In the genomic region with DNA sequence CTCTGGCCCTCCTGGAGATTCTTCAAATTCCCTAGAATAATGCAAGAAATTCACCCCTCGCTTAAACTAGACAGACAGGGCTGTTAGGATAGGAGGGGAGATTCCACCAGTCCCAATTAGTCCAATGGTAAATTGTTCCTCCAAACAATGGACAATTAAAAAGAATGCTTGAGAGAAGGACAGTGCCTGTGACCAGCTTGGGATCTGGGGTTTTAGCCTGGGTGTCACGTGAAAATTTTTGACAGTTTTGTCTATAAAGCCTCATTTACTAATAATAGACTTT, we compare ENCODE assay signal across 20 cellular contexts.
DNase-seq lines count a peak whose midpoint lies in the region; ATAC-seq and TF ChIP-seq lines count a peak whose summit lies in the region.
"Had no signal": no experiment of that assay in that cellular context is flagged by ENCODE, and none has a peak within 500 bp of the region (broad histone marks: within the 10 kb centered on the region; RNA-seq: fewer than 3 reads in every experiment).

No MANE protein-coding gene starts in this region.

- H3K27me3 Mint-ChIP-seq in natural killer cell treated with Interleukin-12 subunit alpha and Interleukin-12 subunit beta and Interleukin-15 and Interleukin-18, amount 100 ng/mL, for 72 hours: peaks cover 6% of the 10 kb centered on the region in 2 donors

- TF ChIP-seq POLR2A in esophagus squamous epithelium (IDR thresholded peaks at IDR 0.05): no peak

- H3K4me3 Mint-ChIP-seq in natural killer cell treated with Interleukin-12 subunit alpha and Interleukin-12 subunit beta and Interleukin-15 and Interleukin-18, amount 100 ng/mL, for 72 hours: no peak overlapping the region
- H3K4me3 Mint-ChIP-seq: CD8-positive, alpha-beta T cell; naive thymus-derived CD4-positive, alpha-beta T cell had no signal

- peaks cover 0 to 6% (median 0%) of the 10 kb centered on the region in 4 donors for H3K27me3 ChIP-seq in esophagus squamous epithelium
- H3K27me3 ChIP-seq in parathyroid adenoma (ENCODE audit: control insufficient read depth, insufficient read depth, low read length): no peaks in the 10 kb centered on the region

- peaks cover 3 to 35% (median 8%) of the 10 kb centered on the region in 3 donors for H3K4me1 ChIP-seq in esophagus squamous epithelium
- peaks cover 14% of the 10 kb centered on the region for H3K4me1 ChIP-seq in parathyroid adenoma
- H3K4me1 ChIP-seq: heart left ventricle had no signal

- H2AFZ ChIP-seq in parathyroid adenoma: peak overlapping the region; percentile 66

- H3K27ac Mint-ChIP-seq in natural killer cell treated with Interleukin-12 subunit alpha and Interleukin-12 subunit beta and Interleukin-15 and Interleukin-18, amount 100 ng/mL, for 72 hours: no peak overlapping the region

- peak; percentile 7 for DNase-seq in activated CD8-positive, alpha-beta memory T cell treated with anti-CD3 and anti-CD28 coated beads, Interleukin-2, amount 50 U/mL, for 48 hours
- DNase-seq in activated CD8-positive, alpha-beta memory T cell treated with anti-CD3 and anti-CD28 coated beads, Interleukin-2, amount 50 U/mL, for 4 hours: no peak
- DNase-seq in esophagus squamous epithelium (lab: John Stamatoyannopoulos, UW) (no peak), NCI-H2107 (lab: John Stamatoyannopoulos, UW) (no peak), cortex of kidney (lab: John Stamatoyannopoulos, UW) (no peak)
- no peak for DNase-seq in natural killer cell treated with Interleukin-12 subunit alpha and Interleukin-12 subunit beta and Interleukin-15 and Interleukin-18, amount 100 ng/mL, for 72 hours (ENCODE audit: low spot score)
- no peak for DNase-seq in activated CD4-positive, alpha-beta T cell treated with anti-CD3 and anti-CD28 coated beads, Interleukin-2, amount 50 U/mL, for 4 hours
- DNase-seq: 8988T; activated CD4-positive, alpha-beta T cell treated with anti-CD3 and anti-CD28 coated beads, Interleukin-2, amount 50 U/mL, for 1 hour; activated T-cell treated with anti-CD3 and anti-CD28 coated beads, Interleukin-2, amount 50 U/mL, for 48 hours; CD8-positive, alpha-beta T cell; heart left ventricle; NCI-H1105; right cardiac atrium; SHP77 treated with DMSO at 0.1 percent for 48 hours; stimulated activated CD4-positive, alpha-beta T cell treated with anti-CD3 and anti-CD28 coated beads, Interleukin-2, amount 100 ng/mL, for 48 hours; T-helper 9 cell had no signal

- intact Hi-C loops in esophagus squamous epithelium (cut with DNase I): no loop called here

- H3K9me3 Mint-ChIP-seq in natural killer cell treated with Interleukin-12 subunit alpha and Interleukin-12 subunit beta and Interleukin-15 and Interleukin-18, amount 100 ng/mL, for 72 hours: no peaks in the 10 kb centered on the region

- H3K9ac ChIP-seq in parathyroid adenoma: no peak overlapping the region

- peak overlapping the region; percentile 65 for H3K4me2 ChIP-seq in parathyroid adenoma (ENCODE audit: low read length)

- no peaks in the 10 kb centered on the region for H3K4me1 Mint-ChIP-seq in natural killer cell treated with Interleukin-12 subunit alpha and Interleukin-12 subunit beta and Interleukin-15 and Interleukin-18, amount 100 ng/mL, for 72 hours (ENCODE audit: low read depth in 2 of 2)

- no peaks in the 10 kb centered on the region for H3K79me2 ChIP-seq in parathyroid adenoma

- peak overlapping the region; percentile 35 to 74 (median 56) for H3K27ac ChIP-seq in esophagus squamous epithelium
- peak overlapping the region; percentile 86 for H3K27ac ChIP-seq in parathyroid adenoma
- H3K27ac ChIP-seq: heart left ventricle had no signal

- 83 to 93% methylated on average over 1 to 2 of the region's 2 CpGs for WGBS in esophagus squamous epithelium, 2 donors

- no peaks in the 10 kb centered on the region for H3K36me3 ChIP-seq in esophagus squamous epithelium
- no peaks in the 10 kb centered on the region for H3K36me3 ChIP-seq in parathyroid adenoma (ENCODE audit: control insufficient read depth, insufficient read depth, low read length)
- H3K36me3 ChIP-seq: heart left ventricle had no signal

- no peak for TF ChIP-seq CTCF in esophagus squamous epithelium (IDR thresholded peaks at IDR 0.05)
- no peak for TF ChIP-seq CTCF in parathyroid adenoma (IDR thresholded peaks at IDR 0.05)

- no peak overlapping the region for H3K4me3 ChIP-seq in esophagus squamous epithelium
- peak overlapping the region; percentile 41 for H3K4me3 ChIP-seq in parathyroid adenoma (ENCODE audit: low read depth, low read length)
- H3K4me3 ChIP-seq: heart left ventricle had no signal

- H3K36me3 Mint-ChIP-seq in natural killer cell treated with Interleukin-12 subunit alpha and Interleukin-12 subunit beta and Interleukin-15 and Interleukin-18, amount 100 ng/mL, for 72 hours: no peaks in the 10 kb centered on the region
- H3K36me3 Mint-ChIP-seq: CD8-positive, alpha-beta T cell; naive thymus-derived CD4-positive, alpha-beta T cell had no signal

- H3K9me3 ChIP-seq in esophagus squamous epithelium (no peaks in the 10 kb centered on the region), parathyroid adenoma (ENCODE audit: control insufficient read depth, low read length) (no peaks in the 10 kb centered on the region)

- no peak for ATAC-seq in natural killer cell treated with Interleukin-12 subunit alpha and Interleukin-12 subunit beta and Interleukin-15 and Interleukin-18, amount 100 ng/mL, for 72 hours
- ATAC-seq: CD8-positive, alpha-beta T cell; heart left ventricle; left lobe of liver; naive thymus-derived CD4-positive, alpha-beta T cell; right cardiac atrium had no signal
